ENCODE assay signal across 14 cellular contexts in the genomic region with DNA sequence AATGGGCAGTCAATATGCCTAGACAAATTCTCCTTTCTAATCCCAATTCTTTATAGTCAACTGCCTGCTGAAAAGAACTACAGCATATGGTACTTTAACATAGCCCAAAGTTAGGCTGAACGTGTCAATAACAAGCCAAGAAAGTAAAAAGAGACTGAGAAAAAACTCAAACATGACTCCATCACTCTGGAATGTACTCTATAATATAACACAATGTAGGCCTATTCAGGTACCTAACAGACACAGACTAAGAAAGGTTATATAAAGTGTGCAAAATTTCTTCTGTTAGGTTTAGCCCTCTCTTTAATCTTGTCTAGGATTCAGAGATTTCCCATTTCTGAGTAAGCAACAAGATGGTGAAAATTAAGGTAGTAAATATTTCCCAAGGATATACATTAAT.
"Had no signal": no experiment of that assay in that cellular context is flagged by ENCODE, and none has a peak within 500 bp of the region (broad histone marks: within the 10 kb centered on the region; RNA-seq: fewer than 3 reads in every experiment).

No MANE protein-coding gene starts in this region.

- H3K27ac ChIP-seq: prostate gland, skin epidermis, thyroid gland, uterus had no signal

- DNase-seq: activated CD4-positive, alpha-beta T cell treated with anti-CD3 and anti-CD28 coated beads, Interleukin-2, amount 50 U/mL, for 1 hour; activated CD4-positive, CD25-positive, alpha-beta regulatory T cell; activated naive CD4-positive, alpha-beta T cell; activated naive CD8-positive, alpha-beta T cell treated with anti-CD3 and anti-CD28 coated beads, Interleukin-2, amount 10 ng/mL, durations not matched to agents 7 days and 5 days; erythroblast; nephron progenitor cell; right cardiac atrium; stimulated activated CD4-positive, alpha-beta T cell treated with anti-CD3 and anti-CD28 coated beads, Interleukin-15, amount 100 ng/mL, for 24 hours; stimulated activated CD4-positive, alpha-beta T cell treated with anti-CD3 and anti-CD28 coated beads, Interleukin-4, amount 100 ng/mL, for 1 hour; stimulated activated naive B cell treated with anti-CD40 and anti-IgM and Interleukin-4, amounts not matched to agents 10 μg/mL and 1 μg/mL and 100 μg/mL, for 72 hours; thyroid gland; uterus had no signal

- H3K4me1 ChIP-seq: prostate gland, thyroid gland, uterus had no signal

- ATAC-seq: right cardiac atrium; stimulated activated naive B cell treated with anti-CD40 and anti-IgM and Interleukin-4, amounts not matched to agents 10 μg/mL and 1 μg/mL and 100 μg/mL, for 72 hours had no signal

- H3K4me3 ChIP-seq: prostate gland, skin epidermis, thyroid gland, uterus had no signal

- H3K27me3 ChIP-seq: thyroid gland had no signal

- H3K36me3 ChIP-seq: prostate gland, thyroid gland, uterus had no signal

- H3K9me3 ChIP-seq: prostate gland, thyroid gland, uterus had no signal
